In genomic region chr13:40390290-40391008, GRCh38 we compare ENCODE assay signal across 1 cellular context.
TF ChIP-seq lines count a peak whose summit lies in the region.

No MANE protein-coding gene starts in this region.

TF ChIP-seq in GM23338, 12 proteins besides CTCF, POLR2A, EP300 and RAD21 (continued from another document):
- TF ChIP-seq ZNF462 (CRISPR knock-in tag; IDR thresholded peaks at IDR 0.05) = no peak
- no peak for TF ChIP-seq POLR2AphosphoS5 (IDR thresholded peaks at IDR 0.05; ENCODE audit: low read depth)
- TF ChIP-seq ETS1 (IDR thresholded peaks at IDR 0.05) = no peak
- no peak for TF ChIP-seq EZH2 (IDR thresholded peaks at IDR 0.05; ENCODE audit: low read depth, unreplicated experiment)
- TF ChIP-seq ZNF331 (CRISPR knock-in tag; IDR thresholded peaks at IDR 0.05; ENCODE audit: low read depth) = no peak
